In genomic region chr2:51103205-51103604, GRCh38 we compare ENCODE assay signal across 13 cellular contexts.
DNase-seq lines count a peak whose midpoint lies in the region; ATAC-seq, FAIRE-seq and TF ChIP-seq lines count a peak whose summit lies in the region.
"Had no signal": no experiment of that assay in that cellular context is flagged by ENCODE, and none has a peak within 500 bp of the region (broad histone marks: within the 10 kb centered on the region; RNA-seq: fewer than 3 reads in every experiment).

No MANE protein-coding gene starts in this region.

- peak; percentile 13; the same call in 1 of the 2 replicates for TF ChIP-seq POLR2A in A549 (IDR thresholded peaks at IDR 0.05; ENCODE audit: low read length)

- no peak for ATAC-seq in A549
- no peak for ATAC-seq in lung (ENCODE audit: insufficient read depth, low FRiP score)
- no peak for ATAC-seq in GM19328 (IDR thresholded peaks at IDR 0.05; ENCODE audit: unreplicated experiment)
- ATAC-seq in HG03442 (IDR thresholded peaks at IDR 0.05; ENCODE audit: unreplicated experiment) = no peak
- ATAC-seq: activated CD8-positive, alpha-beta memory T cell treated with anti-CD3 and anti-CD28 coated beads, Interleukin-2, amount 10 ng/mL, durations not matched to agents 7 days and 5 days had no signal

- H3K27ac ChIP-seq in A549 (no peak overlapping the region), endodermal cell (ENCODE audit: low read depth, low read length) (no peak overlapping the region), lung (ENCODE audit: low read depth in 1 of 2, low read length in 1 of 2) (no peak overlapping the region)
- H3K27ac ChIP-seq: skin epidermis had no signal

- H3K9me3 ChIP-seq in A549 (no peaks in the 10 kb centered on the region), endodermal cell (ENCODE audit: control insufficient read depth, low read length) (no peaks in the 10 kb centered on the region), lung (ENCODE audit: control insufficient read depth in 2 of 2, insufficient read depth in 1 of 2, low read length in 1 of 2) (no peaks in the 10 kb centered on the region)

- no peak for TF ChIP-seq CTCF in A549 (IDR thresholded peaks at IDR 0.05)
- peak; percentile 23 for TF ChIP-seq CTCF in endodermal cell (conservative IDR thresholded peaks at IDR 0.05)
- TF ChIP-seq CTCF in lung (IDR thresholded peaks at IDR 0.05; ENCODE audit: control extremely low read depth, extremely low read depth) = no peak

- H3K4me1 ChIP-seq in A549 = no peaks in the 10 kb centered on the region
- H3K4me1 ChIP-seq in endodermal cell (ENCODE audit: control insufficient read depth, insufficient read depth, low read length) = no peaks in the 10 kb centered on the region
- H3K4me1 ChIP-seq in lung (ENCODE audit: control insufficient read depth in 2 of 2, insufficient read depth in 2 of 2, low read length in 2 of 2) = no peaks in the 10 kb centered on the region

- FAIRE-seq in A549 (lab: Jason Lieb, UNC) = no peak

- no peak for TF ChIP-seq RAD21 in A549 (conservative IDR thresholded peaks at IDR 0.05 in 1 of 2, IDR thresholded peaks at IDR 0.05 in 1 of 2)

- H3K4me1 Mint-ChIP-seq in endodermal cell = peaks cover 11% of the 10 kb centered on the region
- H3K4me1 Mint-ChIP-seq: activated CD8-positive, alpha-beta memory T cell treated with anti-CD3 and anti-CD28 coated beads, Interleukin-2, amount 10 ng/mL, durations not matched to agents 7 days and 5 days had no signal

- 27% methylated on average over 6 of the region's 6 CpGs for WGBS in A549 (ENCODE audit: missing lambda C conversion rate)
- 77 to 81% methylated on average over 4 to 6 of the region's 6 CpGs for WGBS in endodermal cell (ENCODE audit: insufficient coverage in 1 of 2, insufficient read length in 1 of 2), 2 experiments
- WGBS in lung, 2 donors = 22 to 23% methylated on average over 6 of the region's 6 CpGs

- POLR2A ChIA-PET in A549 (lab: Yijun Ruan, JAX) = no interaction called here

- H3K9me3 Mint-ChIP-seq in endodermal cell = no peaks in the 10 kb centered on the region

- H3K36me3 ChIP-seq in endodermal cell (ENCODE audit: control insufficient read depth, insufficient read depth, low read length) (no peaks in the 10 kb centered on the region), lung (ENCODE audit: control insufficient read depth in 2 of 2, insufficient read depth in 2 of 2, low read length in 2 of 2) (no peaks in the 10 kb centered on the region)

- no peaks in the 10 kb centered on the region for H3K36me3 Mint-ChIP-seq in endodermal cell (ENCODE audit: low read depth)
- H3K36me3 Mint-ChIP-seq: activated CD8-positive, alpha-beta memory T cell treated with anti-CD3 and anti-CD28 coated beads, Interleukin-2, amount 10 ng/mL, durations not matched to agents 7 days and 5 days had no signal

- no peak overlapping the region for H3K9ac ChIP-seq in endodermal cell (ENCODE audit: extremely low read depth, low read length, poor library complexity, severe bottlenecking)

- H3K4me2 ChIP-seq in A549 = no peak overlapping the region

- peak overlapping the region; percentile 88 for H3K27ac Mint-ChIP-seq in endodermal cell
- H3K27ac Mint-ChIP-seq: activated CD8-positive, alpha-beta memory T cell treated with anti-CD3 and anti-CD28 coated beads, Interleukin-2, amount 10 ng/mL, durations not matched to agents 7 days and 5 days had no signal

- H3K27me3 Mint-ChIP-seq in endodermal cell (ENCODE audit: insufficient read depth) = no peaks in the 10 kb centered on the region
- H3K27me3 Mint-ChIP-seq: activated CD8-positive, alpha-beta memory T cell treated with anti-CD3 and anti-CD28 coated beads, Interleukin-2, amount 10 ng/mL, durations not matched to agents 7 days and 5 days had no signal

- CTCF ChIA-PET in A549 (lab: Yijun Ruan, JAX) = no interaction called here

- DNase-seq in A549 (ENCODE audit: low read depth in 1 of 2, low spot score in 1 of 2) (no peak), HuH-7.5 (ENCODE audit: low spot score) (peak; percentile 3), endodermal cell (peak; percentile 79), lung (ENCODE audit: low spot score) (peak; percentile 30), occipital lobe (lab: John Stamatoyannopoulos, UW) (no peak)
- no peak for DNase-seq in stimulated activated CD4-positive, alpha-beta T cell treated with anti-CD3 and anti-CD28 coated beads, Interleukin-15, amount 100 ng/mL, for 24 hours
- DNase-seq: activated CD8-positive, alpha-beta memory T cell treated with anti-CD3 and anti-CD28 coated beads, Interleukin-2, amount 10 ng/mL, durations not matched to agents 7 days and 5 days; AML-193; NCI-H1436; stimulated activated naive CD4-positive, alpha-beta T cell had no signal

- H3K4me3 Mint-ChIP-seq in endodermal cell = no peak overlapping the region
- H3K4me3 Mint-ChIP-seq: activated CD8-positive, alpha-beta memory T cell treated with anti-CD3 and anti-CD28 coated beads, Interleukin-2, amount 10 ng/mL, durations not matched to agents 7 days and 5 days had no signal

- H3K4me3 ChIP-seq in A549 (no peak overlapping the region), endodermal cell (ENCODE audit: low read length) (no peak overlapping the region), lung (no peak overlapping the region)
- H3K4me3 ChIP-seq: skin epidermis had no signal

- H3K27me3 ChIP-seq in endodermal cell (ENCODE audit: control insufficient read depth, insufficient read depth, low read length, poor library complexity, severe bottlenecking) (no peaks in the 10 kb centered on the region), lung (ENCODE audit: control insufficient read depth, insufficient read depth) (no peaks in the 10 kb centered on the region)

- no peak for TF ChIP-seq EP300 in A549 (IDR thresholded peaks at IDR 0.05)

TF ChIP-seq in A549, 52 proteins besides CTCF, POLR2A, EP300 and RAD21:
- TF ChIP-seq ZSCAN20 (CRISPR knock-in tag; IDR thresholded peaks at IDR 0.05) = no peak
- TF ChIP-seq PHF8 (IDR thresholded peaks at IDR 0.05; ENCODE audit: borderline replicate concordance, low read depth) = no peak
- no peak for TF ChIP-seq RFX5 (IDR thresholded peaks at IDR 0.05)
- no peak for TF ChIP-seq ATOH8 (CRISPR knock-in tag; IDR thresholded peaks at IDR 0.05; ENCODE audit: low read depth)
- no peak for TF ChIP-seq E2F6 (IDR thresholded peaks at IDR 0.05; ENCODE audit: borderline replicate concordance, low read depth)
- TF ChIP-seq BCL3 (IDR thresholded peaks at IDR 0.05) = no peak
- TF ChIP-seq EHMT2 (IDR thresholded peaks at IDR 0.05; ENCODE audit: low read depth) = no peak
- TF ChIP-seq BHLHE40 (IDR thresholded peaks at IDR 0.05; ENCODE audit: low read depth, low read length) = no peak
- no peak for TF ChIP-seq HDAC2 (IDR thresholded peaks at IDR 0.05)
TF ChIP-seq in A549: peak in this region for 0.

Comparison
In these comparisons a context has a peak if more than half of its experiments do, and no peak if none do; other contexts are left out.
1. DNase-seq: peak in HuH-7.5 (single experiment), endodermal cell (single experiment) and lung (single experiment); none in A549 (0 of 2), stimulated activated CD4-positive, alpha-beta T cell treated with anti-CD3 and anti-CD28 coated beads, Interleukin-15, amount 100 ng/mL, for 24 hours (single experiment) and occipital lobe (single experiment).